Comparison of ENCODE assay signal across 12 cellular contexts in the genomic region with DNA sequence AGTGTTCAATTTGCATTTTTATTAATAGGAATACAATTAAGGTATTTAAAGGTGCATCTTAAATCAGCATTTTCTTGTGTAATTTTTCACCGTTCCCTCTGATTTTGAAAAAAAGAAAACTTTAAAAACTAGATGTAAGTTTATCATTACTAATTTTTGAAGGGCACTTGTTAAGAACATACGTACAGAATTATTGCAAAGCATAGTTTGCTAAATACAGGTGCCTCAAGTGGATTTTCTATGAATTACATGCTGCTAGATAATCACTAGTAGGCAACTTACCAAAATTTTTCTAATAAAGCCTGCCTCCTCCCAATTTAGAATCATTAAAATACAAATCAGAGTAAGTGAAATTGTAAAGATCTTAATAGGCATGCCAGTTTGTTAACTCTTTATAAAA. TPM values are rescaled to one million over a fixed set of nuclear protein-coding genes. Genes with fewer than 3 reads are reported as not detected.
DNase-seq lines count a peak whose midpoint lies in the region; ATAC-seq and TF ChIP-seq lines count a peak whose summit lies in the region.
"Had no signal": no experiment of that assay in that cellular context is flagged by ENCODE, and none has a peak within 500 bp of the region (broad histone marks: within the 10 kb centered on the region; RNA-seq: fewer than 3 reads in every experiment).

No MANE protein-coding gene starts in this region.

- DNase-seq in left ventricle myocardium inferior (no peak), Right ventricle myocardium superior (no peak), Kasumi-1 (lab: John Stamatoyannopoulos, UW) (peak; percentile 1 to 29), epithelial cell of esophagus (ENCODE audit: low read depth) (no peak), upper lobe of right lung (no peak), NCI-H187 treated with DMSO at 0.1 percent for 48 hours (lab: John Stamatoyannopoulos, UW) (no peak), thyroid gland (no peak), H7 (no peak)
- DNase-seq: effector CD8-positive, alpha-beta T cell; left colon; NCI-H1092; stomach had no signal

- no peaks in the 10 kb centered on the region for H3K9me3 ChIP-seq in left ventricle myocardium inferior (replicated peaks)
- H3K9me3 ChIP-seq in upper lobe of right lung = no peaks in the 10 kb centered on the region
- no peaks in the 10 kb centered on the region for H3K9me3 ChIP-seq in thyroid gland
- H3K9me3 ChIP-seq: stomach had no signal

- intact Hi-C loops in left ventricle myocardium inferior (cut with micrococcal nuclease) (no loop called here), Right ventricle myocardium superior (cut with DNase I) (no loop called here), upper lobe of right lung (cut with DNase I) (no loop called here), thyroid gland (cut with DNase I) (no loop called here)

- H3K36me3 ChIP-seq in left ventricle myocardium inferior (no peaks in the 10 kb centered on the region), upper lobe of right lung (no peaks in the 10 kb centered on the region), thyroid gland (no peaks in the 10 kb centered on the region), H7 (replicated peaks; ENCODE audit: control insufficient read depth, insufficient read depth, low read length) (no peaks in the 10 kb centered on the region)
- H3K36me3 ChIP-seq: stomach had no signal

- TF ChIP-seq POLR2A in thyroid gland (IDR thresholded peaks at IDR 0.05) = no peak

- H3K4me1 ChIP-seq in left ventricle myocardium inferior (peaks cover 3% of the 10 kb centered on the region), upper lobe of right lung (no peaks in the 10 kb centered on the region), thyroid gland (no peaks in the 10 kb centered on the region)
- H3K4me1 ChIP-seq: stomach had no signal

- H3K27me3 ChIP-seq in left ventricle myocardium inferior (ENCODE audit: low read depth) (no peaks in the 10 kb centered on the region), upper lobe of right lung (no peaks in the 10 kb centered on the region), thyroid gland (peaks cover 7% of the 10 kb centered on the region), H7 (ENCODE audit: control insufficient read depth, insufficient read depth, low read length) (no peaks in the 10 kb centered on the region)
- H3K27me3 ChIP-seq: stomach had no signal

- peak; percentile 50 for TF ChIP-seq CTCF in left ventricle myocardium inferior (IDR thresholded peaks at IDR 0.05; ENCODE audit: borderline replicate concordance)
- peak; percentile 30 for TF ChIP-seq CTCF in epithelial cell of esophagus (IDR thresholded peaks at IDR 0.05; ENCODE audit: insufficient read depth, low read depth, low read length, missing control alignments)
- peak; percentile 18 for TF ChIP-seq CTCF in upper lobe of right lung (IDR thresholded peaks at IDR 0.05)
- TF ChIP-seq CTCF in thyroid gland (IDR thresholded peaks at IDR 0.05) = peak in 1 of 6 experiments; percentile 22

- no peak for ATAC-seq in Right ventricle myocardium superior (ENCODE audit: poor library complexity)
- ATAC-seq in upper lobe of right lung = no peak
- ATAC-seq: left colon had no signal

- H3K4me3 ChIP-seq in left ventricle myocardium inferior (no peak overlapping the region), epithelial cell of esophagus (ENCODE audit: low read length) (no peak overlapping the region), upper lobe of right lung (no peak overlapping the region), thyroid gland (replicated peaks in 1 of 3) (no peak overlapping the region), H7 (ENCODE audit: insufficient read depth, low read depth, low read length) (no peak overlapping the region)
- H3K4me3 ChIP-seq: stomach had no signal

- H3K27ac ChIP-seq in left ventricle myocardium inferior (replicated peaks) = no peak overlapping the region
- no peak overlapping the region for H3K27ac ChIP-seq in upper lobe of right lung
- H3K27ac ChIP-seq in thyroid gland = no peak overlapping the region
- H3K27ac ChIP-seq: stomach had no signal

- 65 to 71% methylated on average over 2 of the region's 2 CpGs for WGBS in thyroid gland, 2 donors

RNA-seq across cellular contexts. Expression of gene CNKSR2, which starts 8.5 kb away (rescaled TPM):
- 0.47 TPM for total RNA-seq in left ventricle myocardium inferior
- 0.51 TPM for total RNA-seq in Right ventricle myocardium superior
- 7.2 TPM for total RNA-seq in upper lobe of right lung
- 10 to 100 TPM in 1 of 4 donors, 1 to 10 TPM in 3; 4.2 to 10.9 (median 7.3) TPM for total RNA-seq in thyroid gland
- 5.9 and 6.3 TPM in 2 replicates for total RNA-seq in H7 (2014; rRNA removed; shearing (Covaris generic))

Comparison
In these comparisons a context has a peak if more than half of its experiments do, and no peak if none do; other contexts are left out.
1. DNase-seq: peak in Kasumi-1 (2 of 2); none in left ventricle myocardium inferior (single experiment), Right ventricle myocardium superior (single experiment), epithelial cell of esophagus (single experiment), upper lobe of right lung (single experiment), NCI-H187 treated with DMSO at 0.1 percent for 48 hours (single experiment), thyroid gland (0 of 2) and H7 (single experiment).